5 cellular contexts compared by ENCODE assay signal in the genomic region with DNA sequence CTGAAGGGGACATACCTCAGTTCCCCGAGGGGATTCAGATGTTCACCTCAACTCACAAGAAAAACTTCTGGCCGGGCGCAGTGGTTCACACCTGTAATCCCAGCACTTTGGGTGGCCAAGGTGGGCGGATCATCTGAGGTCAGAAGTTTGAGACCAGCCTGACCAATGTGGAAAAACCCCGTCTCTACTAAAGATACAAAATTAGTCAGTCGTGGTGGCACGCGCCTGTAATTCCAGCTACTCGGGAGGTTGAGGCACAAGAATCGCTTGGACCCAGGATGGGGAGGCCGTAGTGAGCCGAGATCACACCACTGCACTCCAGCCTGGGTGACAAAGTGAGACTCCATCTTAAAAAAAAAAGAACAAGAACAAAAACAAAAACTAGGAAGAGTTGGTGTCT. TPM values are rescaled to one million over a fixed set of nuclear protein-coding genes. Genes with fewer than 3 reads are reported as not detected.
"Had no signal": no experiment of that assay in that cellular context is flagged by ENCODE, and none has a peak within 500 bp of the region (broad histone marks: within the 10 kb centered on the region; RNA-seq: fewer than 3 reads in every experiment).

No MANE protein-coding gene starts in this region.

RNA-seq across cellular contexts. Expression of gene SPDYE2, which starts 5.7 kb away (rescaled TPM):
- total RNA-seq: HepG2, HT-29, HT1080, IMR-90, K562 had no signal
- polyA plus RNA-seq: HepG2, IMR-90 had no signal
